8 cellular contexts compared by ENCODE assay signal in genomic region chr20:17611540-17612286, GRCh38. TPM values are rescaled to one million over a fixed set of nuclear protein-coding genes. Genes with fewer than 3 reads are reported as not detected.
DNase-seq lines count a peak whose midpoint lies in the region; ATAC-seq and TF ChIP-seq lines count a peak whose summit lies in the region.

No MANE protein-coding gene starts in this region.

- no peaks in the 10 kb centered on the region for H3K9me3 Mint-ChIP-seq in stimulated activated naive B cell treated with anti-CD40 and anti-IgM and Interleukin-4, amounts not matched to agents 10 μg/mL and 1 μg/mL and 100 μg/mL, for 72 hours

- DNase-seq in GM13977 (ENCODE audit: low spot score) (peak; percentile 33), heart right ventricle (no peak), NCI-H2171 treated with DMSO at 0.1 percent for 48 hours (lab: John Stamatoyannopoulos, UW) (no peak), NCI-H187 treated with DMSO at 0.1 percent for 48 hours (lab: John Stamatoyannopoulos, UW) (no peak), superior temporal gyrus (ENCODE audit: extremely low spot score) (no peak)
- no peak for DNase-seq in stimulated activated naive B cell treated with anti-CD40 and anti-IgM and Interleukin-4, amounts not matched to agents 10 μg/mL and 1 μg/mL and 100 μg/mL, for 72 hours

- in situ Hi-C loops in GM13977 (cut with MboI; ENCODE audit: low pct_unique_long_range_greater_than_20kb, low sequenced_read_pairs, unreplicated experiment) = no loop called here

- intact Hi-C loops in heart right ventricle (cut with DNase I) = loop anchor here in 8 of 10 donors (2.0 to 10.0 kb wide), 4 partner anchors 39 to 107 kb away; partner anchors contain the start of gene DSTN (in 4 of the 8)

- H3K4me1 Mint-ChIP-seq in stimulated activated naive B cell treated with anti-CD40 and anti-IgM and Interleukin-4, amounts not matched to agents 10 μg/mL and 1 μg/mL and 100 μg/mL, for 72 hours = peaks cover 16 to 23% of the 10 kb centered on the region in 2 donors

- 75 to 77% methylated on average over 26 of the region's 26 CpGs for WGBS in heart right ventricle, 2 donors

- TF ChIP-seq CTCF in GM13977 (IDR thresholded peaks at IDR 0.05; ENCODE audit: extremely low read depth, insufficient read depth, missing control alignments) (peak; percentile 36), WI38 (IDR thresholded peaks at IDR 0.05; ENCODE audit: low read depth, low read length) (peak; percentile 21; the same call in 1 of the 2 replicates), heart right ventricle (IDR thresholded peaks at IDR 0.05) (peak in 3 of 9 donors; percentile 3 to 38 (median 30))

- H3K27me3 ChIP-seq in heart right ventricle = no peaks in the 10 kb centered on the region

- H3K36me3 ChIP-seq in heart right ventricle = peaks cover 0 to 81% (median 17%) of the 10 kb centered on the region in 9 donors

- H3K4me1 ChIP-seq in heart right ventricle = peaks cover 32 to 69% (median 53%) of the 10 kb centered on the region in 9 donors

- no peak overlapping the region for H3K4me3 Mint-ChIP-seq in stimulated activated naive B cell treated with anti-CD40 and anti-IgM and Interleukin-4, amounts not matched to agents 10 μg/mL and 1 μg/mL and 100 μg/mL, for 72 hours

- H3K9me3 ChIP-seq in heart right ventricle = no peaks in the 10 kb centered on the region

- H3K27me3 Mint-ChIP-seq in stimulated activated naive B cell treated with anti-CD40 and anti-IgM and Interleukin-4, amounts not matched to agents 10 μg/mL and 1 μg/mL and 100 μg/mL, for 72 hours = no peaks in the 10 kb centered on the region

- ATAC-seq in heart right ventricle (peak in 5 of 8 donors; percentile 2 to 18 (median 5)), HG03520 (IDR thresholded peaks at IDR 0.05; ENCODE audit: unreplicated experiment) (no peak)
- peak in 1 of 2 donors; percentile 1 for ATAC-seq in stimulated activated naive B cell treated with anti-CD40 and anti-IgM and Interleukin-4, amounts not matched to agents 10 μg/mL and 1 μg/mL and 100 μg/mL, for 72 hours (replicated peaks)

- peak overlapping the region; percentile 62 for H3K27ac Mint-ChIP-seq in stimulated activated naive B cell treated with anti-CD40 and anti-IgM and Interleukin-4, amounts not matched to agents 10 μg/mL and 1 μg/mL and 100 μg/mL, for 72 hours

- peaks cover 14 to 21% of the 10 kb centered on the region in 2 donors for H3K36me3 Mint-ChIP-seq in stimulated activated naive B cell treated with anti-CD40 and anti-IgM and Interleukin-4, amounts not matched to agents 10 μg/mL and 1 μg/mL and 100 μg/mL, for 72 hours

- peak overlapping the region in 9 of 10 donors; percentile 42 to 66 (median 56) for H3K27ac ChIP-seq in heart right ventricle

- no peak overlapping the region for H3K4me3 ChIP-seq in WI38 (ENCODE audit: low read depth, low read length)
- H3K4me3 ChIP-seq in heart right ventricle = no peak overlapping the region

RNA-seq across cellular contexts. Expression of gene DSTN, which starts 41.8 kb away (rescaled TPM):
- 100 to 1,000 TPM; 353 to 802 (median 569) TPM for total RNA-seq in heart right ventricle
- 100 to 1,000 TPM; 261 to 538 TPM for polyA plus RNA-seq in heart right ventricle
